8 cellular contexts compared by ENCODE assay signal in the genomic region with DNA sequence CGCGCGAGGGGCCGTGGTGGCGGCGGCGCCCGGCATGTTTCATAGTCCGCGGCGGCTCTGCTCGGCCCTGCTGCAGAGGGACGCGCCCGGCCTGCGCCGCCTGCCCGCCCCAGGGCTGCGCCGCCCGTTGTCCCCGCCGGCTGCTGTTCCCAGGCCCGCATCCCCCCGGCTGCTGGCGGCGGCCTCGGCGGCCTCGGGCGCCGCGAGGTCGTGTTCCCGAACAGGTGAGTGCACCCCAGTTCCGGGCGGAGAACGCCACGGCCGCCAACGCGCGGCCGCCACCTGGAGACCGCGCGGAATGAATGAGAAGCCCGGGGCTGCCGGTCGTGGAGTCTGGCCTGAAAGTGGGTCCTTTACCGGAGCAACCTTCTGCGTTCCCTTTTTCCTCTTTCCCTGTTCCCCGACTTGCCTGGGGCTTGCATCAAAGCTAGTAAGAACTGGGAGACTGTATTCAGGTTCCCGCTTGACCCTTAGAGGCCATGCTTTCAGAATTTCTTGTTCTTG. TPM values are rescaled to one million over a fixed set of nuclear protein-coding genes. Genes with fewer than 3 reads are reported as not detected.
DNase-seq lines count a peak whose midpoint lies in the region; ATAC-seq and TF ChIP-seq lines count a peak whose summit lies in the region.

No MANE protein-coding gene starts in this region.

- peak overlapping the region; percentile 83 for H3K4me2 ChIP-seq in PC-3 (ENCODE audit: low read length)
- peak overlapping the region; percentile 76 for H3K4me2 ChIP-seq in hepatocyte

- peak; percentile 23 for DNase-seq in activated T-cell treated with anti-CD3 and anti-CD28 coated beads for 1 hour (ENCODE audit: low read depth)
- DNase-seq in activated T-cell treated with anti-CD3 and anti-CD28 coated beads, Interleukin-2, amount 50 U/mL, for 1 hour = no peak
- DNase-seq in PC-3 = no peak
- peak; percentile 3 for DNase-seq in activated naive CD8-positive, alpha-beta T cell treated with anti-CD3 and anti-CD28 coated beads, Interleukin-2, amount 50 U/mL, for 16 hours (ENCODE audit: low read depth, low spot score)
- DNase-seq in hepatocyte (ENCODE audit: low spot score) = peak; percentile 67
- DNase-seq in sigmoid colon = no peak
- DNase-seq in NCI-H1930 (lab: John Stamatoyannopoulos, UW) = no peak

- H3K9ac ChIP-seq in PC-3 (ENCODE audit: low read length) = peak overlapping the region; percentile 85

- intact Hi-C loops in PC-3 (cut with micrococcal nuclease) = no loop called here
- intact Hi-C loops in sigmoid colon (cut with DNase I) = no loop called here

- H3K79me2 ChIP-seq in PC-3 (ENCODE audit: low read length) (peaks cover 54% of the 10 kb centered on the region), hepatocyte (peaks cover 45% of the 10 kb centered on the region)

- under 1% methylated on average over 45 of the region's 54 CpGs for WGBS in hepatocyte (ENCODE audit: low lambda C conversion rate, missing lambda C conversion rate)
- WGBS in sigmoid colon, 2 donors = 1% methylated on average over 54 of the region's 54 CpGs

- TF ChIP-seq EP300 in sigmoid colon (IDR thresholded peaks at IDR 0.05) = no peak

- no peaks in the 10 kb centered on the region for H3F3A ChIP-seq in PC-3 (ENCODE audit: low read length, unreplicated experiment)

- peak overlapping the region; percentile 98 for H3K27ac ChIP-seq in PC-3 (ENCODE audit: low read length)
- peak overlapping the region; percentile 90 for H3K27ac ChIP-seq in hepatocyte
- peak overlapping the region; percentile 79 to 93 (median 82) for H3K27ac ChIP-seq in sigmoid colon

- no peaks in the 10 kb centered on the region for H3K9me3 ChIP-seq in PC-3 (ENCODE audit: low read length)
- no peaks in the 10 kb centered on the region for H3K9me3 ChIP-seq in hepatocyte (ENCODE audit: low read depth)
- H3K9me3 ChIP-seq in sigmoid colon = no peaks in the 10 kb centered on the region

- CTCF ChIA-PET in PC-3 (lab: Charles Lee) = interaction anchor here (0.5 kb wide), 1 partner anchor 364 kb away, joined by 3 read pairs; no protein-coding TSS in a partner anchor

- ATAC-seq in HG02943 (IDR thresholded peaks at IDR 0.05; ENCODE audit: low read depth, unreplicated experiment) = peak; percentile 38
- peak; percentile 9 for ATAC-seq in PC-3

- peak overlapping the region; percentile 93 for H3K4me3 ChIP-seq in PC-3 (ENCODE audit: low read length)
- peak overlapping the region; percentile 90 for H3K4me3 ChIP-seq in hepatocyte
- peak overlapping the region; percentile 58 to 82 (median 68) for H3K4me3 ChIP-seq in sigmoid colon

- H3K36me3 ChIP-seq in PC-3 (ENCODE audit: low read depth, low read length) (peaks cover 10% of the 10 kb centered on the region; the same call in 1 of the 2 replicates), hepatocyte (replicated peaks; ENCODE audit: insufficient read depth, low read depth) (no peaks in the 10 kb centered on the region), sigmoid colon (no peaks in the 10 kb centered on the region)

- TF ChIP-seq CTCF in PC-3 (conservative IDR thresholded peaks at IDR 0.05; ENCODE audit: low read depth, low read length) (no peak), hepatocyte (IDR thresholded peaks at IDR 0.05; ENCODE audit: poor library complexity) (no peak), sigmoid colon (IDR thresholded peaks at IDR 0.05) (no peak)

- H3K4me1 ChIP-seq in PC-3 (ENCODE audit: insufficient read depth, low read length) = peaks cover 42% of the 10 kb centered on the region
- H3K4me1 ChIP-seq in hepatocyte (ENCODE audit: insufficient read depth) = peaks cover 37% of the 10 kb centered on the region
- H3K4me1 ChIP-seq in sigmoid colon = peaks cover 0 to 29% (median 12%) of the 10 kb centered on the region in 4 donors

- TF ChIP-seq POLR2A in sigmoid colon (IDR thresholded peaks at IDR 0.05) = no peak

- POLR2A ChIA-PET in PC-3 (lab: Charles Lee; ENCODE audit: unreplicated experiment) = no interaction called here

- no peak overlapping the region for H2AFZ ChIP-seq in PC-3 (ENCODE audit: low read length)
- peak overlapping the region; percentile 75 for H2AFZ ChIP-seq in hepatocyte

- H3K9me2 ChIP-seq in PC-3 (replicated peaks; ENCODE audit: low read length) (no peaks in the 10 kb centered on the region), hepatocyte (replicated peaks; ENCODE audit: insufficient read depth) (no peaks in the 10 kb centered on the region)

- no TSS peak for BruUV-seq in PC-3 (replicated peaks; lab: Mats Ljungman, UMichigan)

- H4K20me1 ChIP-seq in PC-3 (ENCODE audit: low read length) = peaks cover 31% of the 10 kb centered on the region
- H4K20me1 ChIP-seq in hepatocyte (ENCODE audit: insufficient read depth, poor library complexity, severe bottlenecking) = peaks cover 7% of the 10 kb centered on the region

- no peaks in the 10 kb centered on the region for H3K27me3 ChIP-seq in PC-3 (ENCODE audit: low read length)
- no peaks in the 10 kb centered on the region for H3K27me3 ChIP-seq in hepatocyte
- no peaks in the 10 kb centered on the region for H3K27me3 ChIP-seq in sigmoid colon

RNA-seq across cellular contexts. Expression of a gene that starts 0.4 kb away (rescaled TPM):
- total RNA-seq in PC-3 (2014; rRNA removed) (25.8 and 32.7 TPM in 2 replicates), hepatocyte (18.2 and 20.8 TPM in 2 replicates), sigmoid colon (1 to 10 TPM; 1.8 to 5.4 (median 2.5) TPM)
- polyA plus RNA-seq in hepatocyte (8.8 and 9.9 TPM in 2 replicates), sigmoid colon (10 to 100 TPM in 1 of 3 donors, 1 to 10 TPM in 2; 2.4 to 10.9 (median 5.3) TPM)

Comparison
In these comparisons a context has a peak if more than half of its experiments do, and no peak if none do; other contexts are left out.
1. DNase-seq: peak in activated T-cell treated with anti-CD3 and anti-CD28 coated beads for 1 hour (single experiment), activated naive CD8-positive, alpha-beta T cell treated with anti-CD3 and anti-CD28 coated beads, Interleukin-2, amount 50 U/mL, for 16 hours (single experiment) and hepatocyte (single experiment); none in activated T-cell treated with anti-CD3 and anti-CD28 coated beads, Interleukin-2, amount 50 U/mL, for 1 hour (single experiment), PC-3 (single experiment), sigmoid colon (single experiment) and NCI-H1930 (0 of 2).
2. Peak in every context shown above with its lines, with median percentiles within 50 percentile points of each other: H3K27ac ChIP-seq and H3K4me3 ChIP-seq.